In the genomic region with DNA sequence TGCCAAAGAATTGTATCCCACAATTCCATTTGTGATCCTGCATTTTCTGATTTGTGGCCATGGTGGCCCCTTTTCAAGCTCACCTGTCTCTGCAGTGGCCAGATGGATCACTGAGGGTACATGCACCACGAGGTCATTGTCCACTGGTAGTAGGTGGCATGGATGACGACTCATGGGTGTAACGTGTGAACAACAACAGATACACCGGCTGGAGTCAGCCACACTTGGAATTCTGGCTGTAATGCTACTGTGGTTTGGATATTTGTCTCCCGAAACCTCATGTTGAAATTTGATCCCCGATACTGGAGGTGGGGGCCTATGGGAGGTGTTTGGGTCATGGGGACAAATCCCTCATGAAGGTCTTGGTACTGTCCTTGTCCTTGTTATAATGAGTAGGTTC, we compare ENCODE assay signal across 2 cellular contexts.
TF ChIP-seq lines count a peak whose summit lies in the region.

No MANE protein-coding gene starts in this region.

TF ChIP-seq in HCT116, 20 proteins besides CTCF, POLR2A, EP300 and RAD21:
- TF ChIP-seq, protein P1, sequence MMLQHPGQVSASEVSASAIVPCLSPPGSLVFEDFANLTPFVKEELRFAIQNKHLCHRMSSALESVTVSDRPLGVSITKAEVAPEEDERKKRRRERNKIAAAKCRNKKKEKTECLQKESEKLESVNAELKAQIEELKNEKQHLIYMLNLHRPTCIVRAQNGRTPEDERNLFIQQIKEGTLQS (IDR thresholded peaks at IDR 0.05), result no peak
- TF ChIP-seq JUND (IDR thresholded peaks at IDR 0.05) (no peak), ZNF274 (IDR thresholded peaks at IDR 0.05; ENCODE audit: low read depth, low read length) (no peak)
- TF ChIP-seq, protein P2, sequence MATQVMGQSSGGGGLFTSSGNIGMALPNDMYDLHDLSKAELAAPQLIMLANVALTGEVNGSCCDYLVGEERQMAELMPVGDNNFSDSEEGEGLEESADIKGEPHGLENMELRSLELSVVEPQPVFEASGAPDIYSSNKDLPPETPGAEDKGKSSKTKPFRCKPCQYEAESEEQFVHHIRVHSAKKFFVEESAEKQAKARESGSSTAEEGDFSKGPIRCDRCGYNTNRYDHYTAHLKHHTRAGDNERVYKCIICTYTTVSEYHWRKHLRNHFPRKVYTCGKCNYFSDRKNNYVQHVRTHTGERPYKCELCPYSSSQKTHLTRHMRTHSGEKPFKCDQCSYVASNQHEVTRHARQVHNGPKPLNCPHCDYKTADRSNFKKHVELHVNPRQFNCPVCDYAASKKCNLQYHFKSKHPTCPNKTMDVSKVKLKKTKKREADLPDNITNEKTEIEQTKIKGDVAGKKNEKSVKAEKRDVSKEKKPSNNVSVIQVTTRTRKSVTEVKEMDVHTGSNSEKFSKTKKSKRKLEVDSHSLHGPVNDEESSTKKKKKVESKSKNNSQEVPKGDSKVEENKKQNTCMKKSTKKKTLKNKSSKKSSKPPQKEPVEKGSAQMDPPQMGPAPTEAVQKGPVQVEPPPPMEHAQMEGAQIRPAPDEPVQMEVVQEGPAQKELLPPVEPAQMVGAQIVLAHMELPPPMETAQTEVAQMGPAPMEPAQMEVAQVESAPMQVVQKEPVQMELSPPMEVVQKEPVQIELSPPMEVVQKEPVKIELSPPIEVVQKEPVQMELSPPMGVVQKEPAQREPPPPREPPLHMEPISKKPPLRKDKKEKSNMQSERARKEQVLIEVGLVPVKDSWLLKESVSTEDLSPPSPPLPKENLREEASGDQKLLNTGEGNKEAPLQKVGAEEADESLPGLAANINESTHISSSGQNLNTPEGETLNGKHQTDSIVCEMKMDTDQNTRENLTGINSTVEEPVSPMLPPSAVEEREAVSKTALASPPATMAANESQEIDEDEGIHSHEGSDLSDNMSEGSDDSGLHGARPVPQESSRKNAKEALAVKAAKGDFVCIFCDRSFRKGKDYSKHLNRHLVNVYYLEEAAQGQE (IDR thresholded peaks at IDR 0.05; ENCODE audit: low read depth), result no peak

TF ChIP-seq in K562, 482 proteins besides CTCF, POLR2A, EP300 and RAD21:
- TF ChIP-seq, protein P3, sequence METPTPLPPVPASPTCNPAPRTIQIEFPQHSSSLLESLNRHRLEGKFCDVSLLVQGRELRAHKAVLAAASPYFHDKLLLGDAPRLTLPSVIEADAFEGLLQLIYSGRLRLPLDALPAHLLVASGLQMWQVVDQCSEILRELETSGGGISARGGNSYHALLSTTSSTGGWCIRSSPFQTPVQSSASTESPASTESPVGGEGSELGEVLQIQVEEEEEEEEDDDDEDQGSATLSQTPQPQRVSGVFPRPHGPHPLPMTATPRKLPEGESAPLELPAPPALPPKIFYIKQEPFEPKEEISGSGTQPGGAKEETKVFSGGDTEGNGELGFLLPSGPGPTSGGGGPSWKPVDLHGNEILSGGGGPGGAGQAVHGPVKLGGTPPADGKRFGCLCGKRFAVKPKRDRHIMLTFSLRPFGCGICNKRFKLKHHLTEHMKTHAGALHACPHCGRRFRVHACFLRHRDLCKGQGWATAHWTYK (CRISPR knock-in tag; IDR thresholded peaks at IDR 0.05), result no peak
- no peak for TF ChIP-seq RCOR1 (IDR thresholded peaks at IDR 0.05; ENCODE audit: borderline replicate concordance in 1 of 2, low read depth in 2 of 2, low read length in 2 of 2)
- TF ChIP-seq NR4A1 (CRISPR knock-in tag; IDR thresholded peaks at IDR 0.05), result no peak
- no peak for TF ChIP-seq NR4A1 (tag; IDR thresholded peaks at IDR 0.05)
- no peak for TF ChIP-seq ZNF830 (CRISPR knock-in tag; IDR thresholded peaks at IDR 0.05)
- TF ChIP-seq C11orf30 (IDR thresholded peaks at IDR 0.05; ENCODE audit: low read depth), result no peak
- no peak for TF ChIP-seq TOE1 (IDR thresholded peaks at IDR 0.05; ENCODE audit: borderline replicate concordance)
- TF ChIP-seq TOE1 (CRISPR knock-in tag; IDR thresholded peaks at IDR 0.05; ENCODE audit: borderline replicate concordance, low read depth), result no peak
- no peak for TF ChIP-seq FOXP1 (CRISPR knock-in tag; IDR thresholded peaks at IDR 0.05)
- TF ChIP-seq GTF2E2 (tag; IDR thresholded peaks at IDR 0.05), result no peak
- TF ChIP-seq RBM34 (IDR thresholded peaks at IDR 0.05; ENCODE audit: borderline replicate concordance, insufficient read depth, low read length), result no peak
